8 cellular contexts compared by ENCODE assay signal in the genomic region with DNA sequence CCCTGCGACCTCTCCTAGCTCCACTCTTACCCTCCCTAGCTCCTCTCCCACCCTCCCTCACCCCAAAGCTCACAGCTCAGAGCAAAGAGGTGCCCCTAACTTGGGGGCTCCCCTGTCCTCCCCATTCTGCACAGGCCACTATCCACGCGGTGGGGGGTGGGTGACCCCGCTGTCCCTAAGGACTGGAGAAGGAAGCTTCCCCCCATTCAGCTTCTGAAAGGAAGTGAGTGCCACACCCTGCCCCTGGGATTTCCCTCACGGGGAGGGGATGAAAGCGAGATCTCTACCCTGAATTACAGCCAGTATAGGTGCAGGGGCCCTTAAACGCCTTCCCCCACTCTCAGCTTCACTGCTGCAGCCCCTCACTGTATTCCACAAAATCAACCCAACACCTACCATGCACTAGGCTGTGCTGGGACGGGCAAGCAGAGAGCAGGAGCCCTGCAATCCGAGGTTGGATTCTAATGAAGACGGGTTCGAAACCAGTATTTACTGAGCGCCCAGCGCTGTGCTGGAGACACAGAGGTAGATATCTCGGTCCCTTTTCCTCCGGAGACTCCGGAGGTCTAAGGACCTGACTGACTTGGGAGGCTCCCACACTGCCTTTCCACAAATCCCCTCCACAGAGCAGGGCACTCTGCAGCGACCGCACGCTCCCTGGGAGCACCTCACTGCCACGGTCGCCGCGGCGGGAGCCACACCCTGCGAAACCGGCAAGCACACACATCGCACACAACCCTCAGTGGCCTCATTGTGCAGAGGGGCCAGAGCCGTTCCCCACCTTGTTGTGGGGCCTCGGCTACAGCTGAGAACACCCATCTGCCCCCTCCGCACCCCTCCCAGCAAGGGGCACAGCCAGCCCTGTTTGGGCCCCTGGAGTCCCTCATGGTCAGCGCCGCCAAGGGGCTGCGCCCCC. TPM values are rescaled to one million over a fixed set of nuclear protein-coding genes. Genes with fewer than 3 reads are reported as not detected.
A peak's percentile ranks its signal among the peaks of the same experiment; 100 is the strongest.
DNase-seq lines count a peak whose midpoint lies in the region; ATAC-seq and TF ChIP-seq lines count a peak whose summit lies in the region.

No MANE protein-coding gene starts in this region.

- 7 to 8% methylated on average over 11 to 25 of the region's 33 CpGs for WGBS in upper lobe of left lung, 2 donors

- peaks cover 0 to 4% (median 0%) of the 10 kb centered on the region in 4 donors for H3K27me3 ChIP-seq in upper lobe of left lung

- DNase-seq in GM12864 (ENCODE audit: low read depth) (no peak), NOMO-1 treated with dmso at 0.1 percent for 144 hours (lab: John Stamatoyannopoulos, UW; ENCODE audit: unreplicated experiment) (peak; percentile 14), lung microvascular endothelial cell (ENCODE audit: low read depth in 2 of 2) (peak; percentile 32 to 41), upper lobe of left lung (peak in 1 of 2 donors; percentile 88)
- peak; percentile 39 for DNase-seq in central memory CD4-positive, alpha-beta T cell

- no peak for TF ChIP-seq POLR2A in upper lobe of left lung (IDR thresholded peaks at IDR 0.05)

- H3K27ac ChIP-seq in upper lobe of left lung = peak overlapping the region; percentile 96 to 99 (median 98)

- peaks cover 65 to 89% (median 80%) of the 10 kb centered on the region in 4 donors for H3K4me1 ChIP-seq in upper lobe of left lung

- no peaks in the 10 kb centered on the region for H3K9me3 ChIP-seq in upper lobe of left lung

- ATAC-seq in upper lobe of left lung (ENCODE audit: low FRiP score in 2 of 2) (peak in 1 of 2 donors; percentile 0), GM21447 (IDR thresholded peaks at IDR 0.05; ENCODE audit: unreplicated experiment) (no peak), HG03457 (IDR thresholded peaks at IDR 0.05; ENCODE audit: unreplicated experiment) (no peak), GM18517 (IDR thresholded peaks at IDR 0.05; ENCODE audit: unreplicated experiment) (no peak)

- no peaks in the 10 kb centered on the region for H3K36me3 ChIP-seq in upper lobe of left lung

- peak overlapping the region; percentile 59 for H3K4me3 ChIP-seq in GM12864 (ENCODE audit: low read depth, low read length)
- peak overlapping the region; percentile 85 to 99 (median 92) for H3K4me3 ChIP-seq in upper lobe of left lung

- no peak for TF ChIP-seq CTCF in GM12864 (IDR thresholded peaks at IDR 0.05; ENCODE audit: low read depth, low read length, missing control alignments)
- peak in 1 of 6 experiments; percentile 4 for TF ChIP-seq CTCF in upper lobe of left lung (IDR thresholded peaks at IDR 0.05)

- TF ChIP-seq EP300 in upper lobe of left lung (IDR thresholded peaks at IDR 0.05) = no peak

RNA-seq across cellular contexts. Expression of a gene that starts 1.8 kb away (rescaled TPM):
- total RNA-seq in lung microvascular endothelial cell = 214 and 215 TPM in 2 replicates
- 1,000 to 10,000 TPM in 2 of 6 donors, 100 to 1,000 TPM in 4; 583 to 1,153 (median 829) TPM for total RNA-seq in upper lobe of left lung

RNA-seq across cellular contexts. Expression of a gene that starts 28.9 kb away (rescaled TPM):
- 1,150 and 1,533 TPM in 2 replicates for total RNA-seq in lung microvascular endothelial cell
- 100 to 1,000 TPM; 557 to 997 (median 889) TPM for total RNA-seq in upper lobe of left lung

RNA-seq across cellular contexts. Expression of a gene that starts 46.5 kb away (rescaled TPM):
- 7.6 and 14.5 TPM in 2 replicates for total RNA-seq in lung microvascular endothelial cell
- 10 to 100 TPM in 3 of 6 donors, 1 to 10 TPM in 3; 5.3 to 25.4 (median 11.7) TPM for total RNA-seq in upper lobe of left lung

RNA-seq across cellular contexts. Expression of a gene that starts 56.9 kb away (rescaled TPM):
- total RNA-seq in lung microvascular endothelial cell (147 and 148 TPM in 2 replicates), upper lobe of left lung (10 to 100 TPM; 57.6 to 88.0 (median 69.8) TPM)
